Comparison of ENCODE assay signal across 30 cellular contexts in the genomic region with DNA sequence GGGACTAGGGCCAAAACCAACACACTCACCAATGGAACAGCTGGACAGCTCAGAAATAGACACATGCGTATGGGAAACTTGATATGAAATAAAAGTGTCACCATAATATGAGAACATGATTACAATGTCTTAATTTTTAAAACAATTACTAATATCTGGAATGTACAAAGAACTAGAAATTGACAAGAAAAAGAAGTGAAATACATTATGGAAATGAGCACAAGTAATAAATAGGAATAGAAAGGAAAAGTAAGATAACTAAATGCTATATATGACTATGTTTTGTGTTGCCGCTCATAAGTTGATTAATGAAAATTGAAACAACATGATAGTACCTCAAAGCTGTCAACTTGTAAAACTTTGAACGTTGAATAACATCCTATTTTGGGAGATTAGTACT.
DNase-seq lines count a peak whose midpoint lies in the region; ATAC-seq, FAIRE-seq and TF ChIP-seq lines count a peak whose summit lies in the region.
"Had no signal": no experiment of that assay in that cellular context is flagged by ENCODE, and none has a peak within 500 bp of the region (broad histone marks: within the 10 kb centered on the region; RNA-seq: fewer than 3 reads in every experiment).

No MANE protein-coding gene starts in this region.

- peaks cover 4% of the 10 kb centered on the region for H3K9me3 Mint-ChIP-seq in activated T-helper 2 cell treated with anti-CD3 and anti-CD28 coated beads, Interferon-gamma antibody, Interleukin-2, Interleukin-4, amounts not matched to agents 10 μg/mL and 5 μg/mL and 100 μg/mL, durations not matched to agents 14 hours and 24 hours and 36 hours
- H3K9me3 Mint-ChIP-seq: brain, nephron had no signal

- no peaks in the 10 kb centered on the region for H3K27me3 ChIP-seq in spleen (replicated peaks in 1 of 7)
- H3K27me3 ChIP-seq: BE2C, sigmoid colon, upper lobe of right lung had no signal

- FAIRE-seq in D721Med (lab: Jason Lieb, UNC): no peak
- FAIRE-seq: A204.1, frontal cortex, GM12891 had no signal

- TF ChIP-seq CTCF in GM13977 (IDR thresholded peaks at IDR 0.05; ENCODE audit: extremely low read depth, insufficient read depth, missing control alignments) (no peak), spleen (IDR thresholded peaks at IDR 0.05 in 8 of 11, conservative IDR thresholded peaks at IDR 0.05 in 3 of 11) (no peak), D721Med (IDR thresholded peaks at IDR 0.05; ENCODE audit: insufficient read depth, missing control alignments) (no peak)

- DNase-seq in GM13977 (ENCODE audit: low spot score): peak; percentile 11
- no peak for DNase-seq in activated T-helper 2 cell treated with anti-CD3 and anti-CD28 coated beads, Interferon-gamma antibody, Interleukin-2, Interleukin-4, amounts not matched to agents 10 μg/mL and 5 μg/mL and 100 μg/mL, durations not matched to agents 14 hours and 24 hours and 36 hours (ENCODE audit: low spot score)
- no peak for DNase-seq in spleen
- DNase-seq in D721Med (ENCODE audit: insufficient read length, low spot score): no peak
- DNase-seq in T-helper 1 cell: no peak
- DNase-seq: activated CD4-positive, alpha-beta T cell treated with anti-CD3 and anti-CD28 coated beads, Interleukin-2, amount 50 U/mL, for 48 hours; activated effector memory CD4-positive, alpha-beta T cell treated with Interleukin-2 at 50 U/mL for 16 hours; BE2C; DMS79; effector CD4-positive, alpha-beta T cell; H7; hippocampal formation; KBM-7; left ventricle myocardium superior; NCI-H1694; NCI-H2171 treated with DMSO at 0.1 percent for 48 hours; NCI-H748 treated with DMSO at 0.1 percent for 48 hours; sigmoid colon; stimulated activated CD8-positive, alpha-beta memory T cell treated with anti-CD3 and anti-CD28 coated beads, Interleukin-4, amount 100 ng/mL, for 48 hours; T-helper 9 cell; upper lobe of right lung had no signal

- 63 to 76% (median 73%) methylated on average over 3 of the region's 3 CpGs for WGBS in spleen, 5 donors

- in situ Hi-C loops in GM13977 (cut with MboI; ENCODE audit: low pct_unique_long_range_greater_than_20kb, low sequenced_read_pairs, unreplicated experiment): no loop called here

- H3K4me3 Mint-ChIP-seq in activated T-helper 2 cell treated with anti-CD3 and anti-CD28 coated beads, Interferon-gamma antibody, Interleukin-2, Interleukin-4, amounts not matched to agents 10 μg/mL and 5 μg/mL and 100 μg/mL, durations not matched to agents 14 hours and 24 hours and 36 hours (ENCODE audit: low read depth): no peak overlapping the region
- H3K4me3 Mint-ChIP-seq: brain, nephron had no signal

- H3K36me3 ChIP-seq in spleen: no peaks in the 10 kb centered on the region
- H3K36me3 ChIP-seq: BE2C, sigmoid colon, upper lobe of right lung had no signal

- H3K4me3 ChIP-seq in spleen: no peak overlapping the region
- H3K4me3 ChIP-seq: sigmoid colon, upper lobe of right lung had no signal

- H3K27me3 Mint-ChIP-seq in activated T-helper 2 cell treated with anti-CD3 and anti-CD28 coated beads, Interferon-gamma antibody, Interleukin-2, Interleukin-4, amounts not matched to agents 10 μg/mL and 5 μg/mL and 100 μg/mL, durations not matched to agents 14 hours and 24 hours and 36 hours (ENCODE audit: low read depth): no peaks in the 10 kb centered on the region
- H3K27me3 Mint-ChIP-seq: brain had no signal

- no peak for TF ChIP-seq POLR2A in spleen (IDR thresholded peaks at IDR 0.05)

- H3K9me3 ChIP-seq in spleen: no peaks in the 10 kb centered on the region
- H3K9me3 ChIP-seq: BE2C, sigmoid colon, upper lobe of right lung had no signal

- no peak overlapping the region for H3K27ac Mint-ChIP-seq in activated T-helper 2 cell treated with anti-CD3 and anti-CD28 coated beads, Interferon-gamma antibody, Interleukin-2, Interleukin-4, amounts not matched to agents 10 μg/mL and 5 μg/mL and 100 μg/mL, durations not matched to agents 14 hours and 24 hours and 36 hours
- H3K27ac Mint-ChIP-seq: brain, nephron had no signal

- intact Hi-C loops in activated T-helper 2 cell treated with anti-CD3 and anti-CD28 coated beads, Interferon-gamma antibody, Interleukin-2, Interleukin-4, amounts not matched to agents 10 μg/mL and 5 μg/mL and 100 μg/mL, durations not matched to agents 14 hours and 24 hours and 36 hours (cut with micrococcal nuclease): no loop called here
- intact Hi-C loops in spleen (cut with DNase I; ENCODE audit: low total_unique reads): no loop called here

- H3K4me1 Mint-ChIP-seq in activated T-helper 2 cell treated with anti-CD3 and anti-CD28 coated beads, Interferon-gamma antibody, Interleukin-2, Interleukin-4, amounts not matched to agents 10 μg/mL and 5 μg/mL and 100 μg/mL, durations not matched to agents 14 hours and 24 hours and 36 hours (ENCODE audit: low read depth): no peaks in the 10 kb centered on the region

- no peak overlapping the region for H3K27ac ChIP-seq in spleen
- H3K27ac ChIP-seq: sigmoid colon, upper lobe of right lung had no signal

- no peaks in the 10 kb centered on the region for H3K4me1 ChIP-seq in spleen
- H3K4me1 ChIP-seq: BE2C, sigmoid colon, upper lobe of right lung had no signal

- H3K36me3 Mint-ChIP-seq in activated T-helper 2 cell treated with anti-CD3 and anti-CD28 coated beads, Interferon-gamma antibody, Interleukin-2, Interleukin-4, amounts not matched to agents 10 μg/mL and 5 μg/mL and 100 μg/mL, durations not matched to agents 14 hours and 24 hours and 36 hours (ENCODE audit: low read depth): no peaks in the 10 kb centered on the region
- H3K36me3 Mint-ChIP-seq: brain had no signal

- ATAC-seq in GM19395 (IDR thresholded peaks at IDR 0.05; ENCODE audit: unreplicated experiment): peak; percentile 62
- peak; percentile 85 for ATAC-seq in HG02852 (IDR thresholded peaks at IDR 0.05; ENCODE audit: unreplicated experiment)
- peak; percentile 67 for ATAC-seq in HG03378 (IDR thresholded peaks at IDR 0.05; ENCODE audit: unreplicated experiment)
- ATAC-seq: left ventricle myocardium superior, SK-N-SH treated with all-trans-retinoic acid at 6 μM for 48 hours, upper lobe of right lung had no signal
